In genomic region chr6:70667256-70667710, GRCh38 we compare ENCODE assay signal across 1 cellular context.
TF ChIP-seq lines count a peak whose summit lies in the region.

No MANE protein-coding gene starts in this region.

TF ChIP-seq in WTC11, 78 proteins besides CTCF, POLR2A, EP300 and RAD21 (continued from another document):
- no peak for TF ChIP-seq CDX4 (CRISPR knock-in tag; IDR thresholded peaks at IDR 0.05; ENCODE audit: borderline replicate concordance)
